Comparison of ENCODE assay signal across 24 cellular contexts in the genomic region with DNA sequence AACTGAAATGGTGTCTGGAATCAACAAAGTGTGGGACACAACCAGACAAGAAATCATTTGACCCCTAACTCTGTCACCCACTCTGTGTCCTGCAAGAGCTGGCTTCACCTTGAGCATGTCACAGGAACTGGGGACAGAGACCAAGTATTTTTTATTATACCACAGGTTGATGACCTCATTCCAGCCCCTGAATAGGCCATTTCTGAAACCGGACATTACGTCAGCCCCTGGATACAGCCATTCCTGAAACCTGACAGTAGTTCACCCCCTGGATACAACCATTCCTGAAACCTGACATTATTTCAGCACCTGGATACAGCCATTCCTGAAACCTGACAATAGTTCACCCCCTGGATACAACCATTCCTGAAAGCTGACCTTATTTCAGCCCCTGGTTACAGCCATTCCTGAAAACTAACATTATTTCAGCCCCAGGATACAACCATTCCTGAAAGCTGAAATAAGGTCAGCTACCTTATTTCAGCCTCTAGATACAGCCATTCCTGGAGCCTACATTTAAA.
"Had no signal": no experiment of that assay in that cellular context is flagged by ENCODE, and none has a peak within 500 bp of the region (broad histone marks: within the 10 kb centered on the region; RNA-seq: fewer than 3 reads in every experiment).

No MANE protein-coding gene starts in this region.

- H3K36me3 ChIP-seq: left ventricle myocardium inferior, ovary, right atrium auricular region, stomach, thoracic aorta, tibial artery, upper lobe of right lung had no signal

- H3K27ac ChIP-seq: left ventricle myocardium inferior, ovary, right atrium auricular region, skin epidermis, stomach, thoracic aorta, tibial artery, upper lobe of right lung had no signal

- H3K27me3 ChIP-seq: ovary, right atrium auricular region had no signal

- ATAC-seq: natural killer cell; sciatic nerve; stimulated activated naive B cell treated with anti-CD40 and anti-IgM and Interleukin-4, amounts not matched to agents 10 μg/mL and 1 μg/mL and 100 μg/mL, for 72 hours; stimulated activated naive CD8-positive, alpha-beta T cell treated with anti-CD3 and anti-CD28 coated beads, Interleukin-15, Interleukin-2, amounts not matched to agents 100 U/mL and 50 U/mL, for 24 hours; upper lobe of right lung had no signal

- FAIRE-seq: islet of Langerhans, kidney, urothelium cell line had no signal

- H3K4me1 ChIP-seq: left ventricle myocardium inferior, right atrium auricular region, stomach, tibial artery, upper lobe of right lung had no signal

- DNase-seq: immature natural killer cell; kidney; left ventricle myocardium inferior; mesendoderm; naive B cell; natural killer cell; ovary; stimulated activated CD4-positive, alpha-beta T cell treated with anti-CD3 and anti-CD28 coated beads, Interleukin-12 subunit alpha, Interleukin-12 subunit beta, amount 100 ng/mL, for 4 hours; stimulated activated CD4-positive, alpha-beta T cell treated with anti-CD3 and anti-CD28 coated beads, Interleukin-15, amount 100 ng/mL, for 24 hours; stimulated activated CD4-positive, alpha-beta T cell treated with anti-CD3 and anti-CD28 coated beads, Interleukin-2, amount 100 ng/mL, for 24 hours; stimulated activated CD4-positive, alpha-beta T cell treated with anti-CD3 and anti-CD28 coated beads, Interleukin-4, amount 100 ng/mL, for 1 hour; stimulated activated naive B cell treated with anti-CD40 and anti-IgM and Interleukin-4, amounts not matched to agents 10 μg/mL and 1 μg/mL and 100 μg/mL, for 72 hours; stimulated activated naive CD8-positive, alpha-beta T cell treated with anti-CD3 and anti-CD28 coated beads, Interleukin-15, Interleukin-2, amounts not matched to agents 100 U/mL and 50 U/mL, for 24 hours; stomach; tibial artery; trophoblast cell; upper lobe of right lung had no signal

- H3K9me3 ChIP-seq: left ventricle myocardium inferior, ovary, right atrium auricular region, stomach, thoracic aorta, tibial artery, upper lobe of right lung had no signal

- H3K4me3 ChIP-seq: left ventricle myocardium inferior, lung, ovary, right atrium auricular region, skin epidermis, stomach, thoracic aorta, tibial artery, upper lobe of right lung had no signal
